8 cellular contexts compared by ENCODE assay signal in genomic region chr3:111072016-111072891, GRCh38. TPM values are rescaled to one million over a fixed set of nuclear protein-coding genes. Genes with fewer than 3 reads are reported as not detected.
DNase-seq lines count a peak whose midpoint lies in the region; ATAC-seq and TF ChIP-seq lines count a peak whose summit lies in the region.

No MANE protein-coding gene starts in this region.

- TF ChIP-seq CTCF in HCT116 (IDR thresholded peaks at IDR 0.05 in 2 of 3, conservative IDR thresholded peaks at IDR 0.05 in 1 of 3; ENCODE audit: borderline replicate concordance in 1 of 3, insufficient read depth in 1 of 3, low read depth in 2 of 3, low read length in 2 of 3) (no peak), adrenal gland (IDR thresholded peaks at IDR 0.05) (no peak)

- H3K4me1 ChIP-seq in HCT116 (ENCODE audit: control insufficient read depth in 1 of 2, insufficient read depth in 2 of 2, low read length in 2 of 2): peaks cover 20 to 50% of the 10 kb centered on the region in 2 experiments
- peaks cover 14 to 19% of the 10 kb centered on the region in 2 donors for H3K4me1 ChIP-seq in adrenal gland (replicated peaks in 1 of 2)
- peaks cover 13% of the 10 kb centered on the region for H3K4me1 ChIP-seq in iPS-15b (ENCODE audit: control insufficient read depth, insufficient read depth, low read length)

- no peaks in the 10 kb centered on the region for H3K27me3 ChIP-seq in HCT116 (ENCODE audit: insufficient read depth, low read length)
- H3K27me3 ChIP-seq in adrenal gland: no peaks in the 10 kb centered on the region
- peaks cover 3% of the 10 kb centered on the region for H3K27me3 ChIP-seq in iPS-15b (ENCODE audit: control insufficient read depth, insufficient read depth, low read length)

- H2AFZ ChIP-seq in HCT116 (ENCODE audit: low read depth, low read length, poor library complexity, severe bottlenecking): no peak overlapping the region

- peak overlapping the region; percentile 85 for H3K9ac ChIP-seq in HCT116 (ENCODE audit: low read length)
- H3K9ac ChIP-seq in iPS-15b (ENCODE audit: low read depth, low read length): peak overlapping the region; percentile 37

- peak overlapping the region; percentile 89 to 90 for H3K4me3 ChIP-seq in HCT116 (replicated peaks in 1 of 2; ENCODE audit: low read depth in 1 of 2, low read length in 2 of 2)
- peak overlapping the region; percentile 4 to 81 (median 66) for H3K4me3 ChIP-seq in adrenal gland
- peak overlapping the region; percentile 85 for H3K4me3 ChIP-seq in iPS-15b (ENCODE audit: low read depth, low read length)

- DNase-seq in ELF-1 (ENCODE audit: low read depth, low spot score): peak; percentile 72
- DNase-seq in HCT116 (ENCODE audit: low read depth, low spot score): no peak
- peak; percentile 19 for DNase-seq in NCI-H226
- DNase-seq in adrenal gland: peak; percentile 45 to 60 (median 49)
- DNase-seq in sciatic nerve (ENCODE audit: low spot score): peak; percentile 68
- DNase-seq in HUDEP-2 (lab: John Stamatoyannopoulos, UW; ENCODE audit: unreplicated experiment in 76 of 76): no peak
- no peak for DNase-seq in cerebellar cortex (ENCODE audit: low spot score)

- H3K9me3 ChIP-seq in HCT116 (ENCODE audit: control insufficient read depth in 1 of 2, insufficient read depth in 1 of 2, low read depth in 1 of 2, low read length in 2 of 2) (no peaks in the 10 kb centered on the region), adrenal gland (replicated peaks in 1 of 3) (no peaks in the 10 kb centered on the region), iPS-15b (ENCODE audit: control insufficient read depth, insufficient read depth, low read length) (no peaks in the 10 kb centered on the region)

- intact Hi-C loops in HCT116 (cut with micrococcal nuclease): loop anchor here (5.0 to 10.0 kb wide), 7 partner anchors 263 to 1340 kb away; no protein-coding TSS in a partner anchor
- intact Hi-C loops in adrenal gland (cut with DNase I): no loop called here
- intact Hi-C loops in sciatic nerve (cut with DNase I): no loop called here

- TF ChIP-seq POLR2A in HCT116 (IDR thresholded peaks at IDR 0.05; ENCODE audit: borderline replicate concordance, extremely low read depth, insufficient read depth, insufficient read length) (no peak), adrenal gland (IDR thresholded peaks at IDR 0.05) (no peak)

- peak overlapping the region; percentile 86 for H3K4me2 ChIP-seq in HCT116 (ENCODE audit: low read length)

- H3K9me2 ChIP-seq in HCT116 (ENCODE audit: insufficient read depth): no peaks in the 10 kb centered on the region

- H3K27ac ChIP-seq in HCT116 (ENCODE audit: low read depth, low read length) (peak overlapping the region; percentile 96), adrenal gland (peak overlapping the region in 4 of 5 donors; percentile 79 to 90 (median 86))

- TF ChIP-seq RAD21 in HCT116 (IDR thresholded peaks at IDR 0.05; ENCODE audit: low read depth): no peak

- BruUV-seq in HCT116 (replicated peaks; lab: Mats Ljungman, UMichigan): no TSS peak

- POLR2A ChIA-PET in HCT116 (lab: Charles Lee): no interaction called here

- WGBS in adrenal gland, 4 donors: 0 to 1% (median 1%) methylated on average over 21 to 71 of the region's 71 CpGs

- RAD21 ChIA-PET in HCT116 (lab: Charles Lee; ENCODE audit: low non-redundant PET in 1 of 2, low total read pairs in 2 of 2, uncharacterized antibody in 2 of 2, unreplicated experiment in 2 of 2): no interaction called here

- peaks cover 70% of the 10 kb centered on the region for H3K79me2 ChIP-seq in HCT116 (ENCODE audit: insufficient read depth, low read length)

- H3K36me3 ChIP-seq in HCT116 (ENCODE audit: control insufficient read depth in 1 of 2, insufficient read depth in 2 of 2, low read length in 2 of 2): no peaks in the 10 kb centered on the region
- H3K36me3 ChIP-seq in adrenal gland (replicated peaks in 1 of 2): no peaks in the 10 kb centered on the region
- no peaks in the 10 kb centered on the region for H3K36me3 ChIP-seq in iPS-15b (ENCODE audit: control insufficient read depth, insufficient read depth, low read length)

- CTCF ChIA-PET in HCT116 (lab: Charles Lee): interaction anchor here (1.2 kb wide), 1 partner anchor 8 kb away, joined by 3 read pairs; no protein-coding TSS in a partner anchor

- H4K20me1 ChIP-seq in HCT116 (ENCODE audit: insufficient read depth): no peaks in the 10 kb centered on the region

- no peak; the same call in 1 of the 2 replicates for ATAC-seq in HCT116
- no peak for ATAC-seq in sciatic nerve

TF ChIP-seq in HCT116, 20 proteins besides CTCF, POLR2A, EP300 and RAD21:
- TF ChIP-seq SRF (IDR thresholded peaks at IDR 0.05; ENCODE audit: low read depth): no peak
- TF ChIP-seq ZFX (IDR thresholded peaks at IDR 0.05): peak; percentile 51

RNA-seq across cellular contexts. Expression of gene NECTIN3, which starts 0.6 kb away (rescaled TPM):
- total RNA-seq in HCT116 (2021; ENCODE audit: unreplicated experiment): 93.6 TPM
- 20.2 and 31.6 TPM in 2 replicates for polyA plus RNA-seq in HCT116 (2012)
- 10 to 100 TPM in 7 of 8 donors, 1 to 10 TPM in 1; 9.1 to 22.7 (median 15.2) TPM for total RNA-seq in adrenal gland
- polyA plus RNA-seq in adrenal gland: 10 to 100 TPM in 1 of 3 donors, 1 to 10 TPM in 2; 1.3 to 31.5 (median 1.6) TPM
- total RNA-seq in sciatic nerve: 37.8 TPM

Comparison
In these comparisons a context has a peak if more than half of its experiments do, and no peak if none do; other contexts are left out.
1. DNase-seq: peak in ELF-1 (single experiment), NCI-H226 (single experiment), adrenal gland (7 of 7) and sciatic nerve (single experiment); none in HCT116 (single experiment), HUDEP-2 (0 of 76) and cerebellar cortex (single experiment).
2. Peak in every context shown above with its lines, with median percentiles within 50 percentile points of each other: H3K4me3 ChIP-seq.